Comparison of ENCODE assay signal across 30 cellular contexts in genomic region chr5:169707714-169708113, GRCh38.
DNase-seq lines count a peak whose midpoint lies in the region; ATAC-seq and TF ChIP-seq lines count a peak whose summit lies in the region.
"Had no signal": no experiment of that assay in that cellular context is flagged by ENCODE, and none has a peak within 500 bp of the region (broad histone marks: within the 10 kb centered on the region; RNA-seq: fewer than 3 reads in every experiment).

No MANE protein-coding gene starts in this region.

- no peak for DNase-seq in activated T-cell treated with anti-CD3 and anti-CD28 coated beads, Interleukin-2, amount 50 U/mL, for 72 hours
- DNase-seq in activated T-cell treated with anti-CD3 and anti-CD28 coated beads, Interleukin-2, amount 50 U/mL, for 1 hour: no peak
- DNase-seq in fibroblast of lung (ENCODE audit: low read depth in 2 of 2) (peak in 1 of 2 donors; percentile 33), retinal pigment epithelial cell (ENCODE audit: low read depth) (peak; percentile 57), esophagus squamous epithelium (lab: John Stamatoyannopoulos, UW) (no peak), GM23338 (ENCODE audit: low spot score) (no peak), putamen (ENCODE audit: low spot score) (no peak)
- DNase-seq: activated T-cell treated with anti-CD3 and anti-CD28 coated beads, Interleukin-2, amount 50 U/mL, for 4 hours; aorta; central memory CD4-positive, alpha-beta T cell; COR-L47; DMS53; endodermal cell; gastrocnemius medialis; KBM-7; NCI-H1436; NCI-H748 treated with DMSO at 0.1 percent for 48 hours; pancreas; right lobe of liver; SJCRH30; stimulated activated CD4-positive, alpha-beta T cell treated with anti-CD3 and anti-CD28 coated beads, Interleukin-4, amount 100 ng/mL, for 24 hours; upper lobe of right lung had no signal

- H2AFZ ChIP-seq in fibroblast of lung (ENCODE audit: low read length) (no peak overlapping the region), GM23338 (no peak overlapping the region)

- H3K79me2 ChIP-seq in fibroblast of lung (ENCODE audit: control insufficient read depth, insufficient read depth, low read length) (no peaks in the 10 kb centered on the region), GM23338 (replicated peaks; ENCODE audit: insufficient read depth) (no peaks in the 10 kb centered on the region)

- H3K9me3 ChIP-seq in fibroblast of lung (ENCODE audit: control insufficient read depth, insufficient read depth, low read depth, low read length) (no peaks in the 10 kb centered on the region), esophagus squamous epithelium (no peaks in the 10 kb centered on the region)
- H3K9me3 ChIP-seq: BLaER1, gastrocnemius medialis, pancreas, right lobe of liver, SJCRH30, upper lobe of right lung had no signal

- H3K9ac ChIP-seq in fibroblast of lung (ENCODE audit: insufficient read depth, low read length): no peak overlapping the region
- H3K9ac ChIP-seq: BLaER1 had no signal

- H3K36me3 Mint-ChIP-seq in activated T-cell treated with anti-CD3 and anti-CD28 coated beads, Interleukin-2, amount 50 U/mL, for 72 hours (ENCODE audit: insufficient read depth in 2 of 2): peaks cover 16 to 41% of the 10 kb centered on the region in 2 donors
- H3K36me3 Mint-ChIP-seq in IgD-negative memory B cell: peaks cover 11% of the 10 kb centered on the region
- H3K36me3 Mint-ChIP-seq in GM23338 (ENCODE audit: low read depth): no peaks in the 10 kb centered on the region

- no peak for TF ChIP-seq CTCF in fibroblast of lung (conservative IDR thresholded peaks at IDR 0.05 in 1 of 2, IDR thresholded peaks at IDR 0.05 in 1 of 2; ENCODE audit: low read depth in 1 of 2, low read length in 2 of 2)
- no peak for TF ChIP-seq CTCF in retinal pigment epithelial cell (conservative IDR thresholded peaks at IDR 0.05; ENCODE audit: low read depth, low read length)
- TF ChIP-seq CTCF in esophagus squamous epithelium (IDR thresholded peaks at IDR 0.05): no peak
- no peak for TF ChIP-seq CTCF in GM23338 (conservative IDR thresholded peaks at IDR 0.05; ENCODE audit: low read depth in 2 of 2)

- H3K4me2 ChIP-seq in fibroblast of lung (ENCODE audit: extremely low read depth, insufficient read depth, low read length): no peak overlapping the region
- no peak overlapping the region for H3K4me2 ChIP-seq in GM23338
- H3K4me2 ChIP-seq: BLaER1 had no signal

- H3K4me3 ChIP-seq in fibroblast of lung (replicated peaks in 1 of 4; ENCODE audit: control extremely low read depth in 1 of 4, insufficient read depth in 1 of 4, low read depth in 3 of 4, low read length in 4 of 4) (no peak overlapping the region), retinal pigment epithelial cell (ENCODE audit: low read length) (no peak overlapping the region), esophagus squamous epithelium (no peak overlapping the region), GM23338 (no peak overlapping the region)
- H3K4me3 ChIP-seq: BLaER1, gastrocnemius medialis, pancreas, right lobe of liver, SJCRH30, upper lobe of right lung had no signal

- no peaks in the 10 kb centered on the region for H3K36me3 ChIP-seq in fibroblast of lung (ENCODE audit: control insufficient read depth, insufficient read depth, low read length)
- H3K36me3 ChIP-seq in esophagus squamous epithelium: no peaks in the 10 kb centered on the region
- H3K36me3 ChIP-seq in GM23338 (ENCODE audit: insufficient read depth): 0 out of 2 replicates have a peak, but pooled peaks cover under 1% of the 10 kb centered on the region
- H3K36me3 ChIP-seq: gastrocnemius medialis, pancreas, right lobe of liver, SJCRH30 had no signal

- H3K27ac Mint-ChIP-seq in activated T-cell treated with anti-CD3 and anti-CD28 coated beads, Interleukin-2, amount 50 U/mL, for 72 hours: peak overlapping the region; percentile 51
- H3K27ac Mint-ChIP-seq in IgD-negative memory B cell (peak overlapping the region in 2 of 3 donors; percentile 29 to 41), GM23338 (no peak overlapping the region)
- H3K27ac Mint-ChIP-seq: activated naive CD8-positive, alpha-beta T cell; endodermal cell; stimulated activated memory B cell treated with anti-CD40 and anti-IgM and Interleukin-4, amounts not matched to agents 10 μg/mL and 1 μg/mL and 100 μg/mL, for 72 hours; T-helper 1 cell treated with Interleukin-12 subunit alpha and Interleukin-12 subunit beta and Interleukin-4 antibody, amounts not matched to agents 30 μg/mL and 1 μg/mL, for 36 hours had no signal

- H3K4me1 ChIP-seq in fibroblast of lung (ENCODE audit: control insufficient read depth, extremely low read depth, insufficient read depth, low read length): peaks cover 19% of the 10 kb centered on the region
- no peaks in the 10 kb centered on the region for H3K4me1 ChIP-seq in esophagus squamous epithelium
- H3K4me1 ChIP-seq in GM23338 (ENCODE audit: insufficient read depth): no peaks in the 10 kb centered on the region
- H3K4me1 ChIP-seq: gastrocnemius medialis, pancreas, right lobe of liver, upper lobe of right lung had no signal

- no peak for TF ChIP-seq POLR2A in esophagus squamous epithelium (IDR thresholded peaks at IDR 0.05)

- H3K27ac ChIP-seq in fibroblast of lung (ENCODE audit: insufficient read depth, low read length) (peak overlapping the region; percentile 48), esophagus squamous epithelium (no peak overlapping the region), GM23338 (ENCODE audit: low read depth) (no peak overlapping the region)
- H3K27ac ChIP-seq: BLaER1, gastrocnemius medialis, pancreas, right lobe of liver, SJCRH30, upper lobe of right lung had no signal

- H3K4me1 Mint-ChIP-seq in activated T-cell treated with anti-CD3 and anti-CD28 coated beads, Interleukin-2, amount 50 U/mL, for 72 hours (ENCODE audit: low read depth): peaks cover 49% of the 10 kb centered on the region
- H3K4me1 Mint-ChIP-seq in IgD-negative memory B cell (peaks cover 28 to 31% (median 29%) of the 10 kb centered on the region in 3 donors), GM23338 (peaks cover 10% of the 10 kb centered on the region)

- H3K27me3 Mint-ChIP-seq in activated T-cell treated with anti-CD3 and anti-CD28 coated beads, Interleukin-2, amount 50 U/mL, for 72 hours (ENCODE audit: low read depth): no peaks in the 10 kb centered on the region
- H3K27me3 Mint-ChIP-seq in IgD-negative memory B cell (no peaks in the 10 kb centered on the region), GM23338 (ENCODE audit: insufficient read depth, low read depth, poor library complexity) (peaks cover 5% of the 10 kb centered on the region)
- H3K27me3 Mint-ChIP-seq: activated naive CD8-positive, alpha-beta T cell; natural killer cell treated with Interleukin-12 subunit alpha and Interleukin-12 subunit beta and Interleukin-15 and Interleukin-18, amount 100 ng/mL, for 72 hours; stimulated activated memory B cell treated with anti-CD40 and anti-IgM and Interleukin-4, amounts not matched to agents 10 μg/mL and 1 μg/mL and 100 μg/mL, for 72 hours had no signal

- no peaks in the 10 kb centered on the region for H3F3A ChIP-seq in GM23338 (replicated peaks; ENCODE audit: low read depth)

- H4K20me1 ChIP-seq in fibroblast of lung (ENCODE audit: control insufficient read depth, extremely low read depth, insufficient read depth, low read length) (no peaks in the 10 kb centered on the region), GM23338 (replicated peaks; ENCODE audit: insufficient read depth) (no peaks in the 10 kb centered on the region)
- H4K20me1 ChIP-seq: BLaER1 had no signal

- WGBS in esophagus squamous epithelium, 2 donors: 83 to 90% methylated on average over 1 to 4 of the region's 4 CpGs

- no peaks in the 10 kb centered on the region for H3K9me3 Mint-ChIP-seq in activated T-cell treated with anti-CD3 and anti-CD28 coated beads, Interleukin-2, amount 50 U/mL, for 72 hours
- H3K9me3 Mint-ChIP-seq in IgD-negative memory B cell: no peaks in the 10 kb centered on the region
- H3K9me3 Mint-ChIP-seq in GM23338: no peaks in the 10 kb centered on the region
- H3K9me3 Mint-ChIP-seq: activated T-cell treated with anti-CD3 and anti-CD28 coated beads, Interleukin-2, amount 50 U/mL, for 4 hours; endodermal cell; natural killer cell treated with Interleukin-12 subunit alpha and Interleukin-12 subunit beta and Interleukin-15 and Interleukin-18, amount 100 ng/mL, for 72 hours; stimulated activated memory B cell treated with anti-CD40 and anti-IgM and Interleukin-4, amounts not matched to agents 10 μg/mL and 1 μg/mL and 100 μg/mL, for 72 hours; T-helper 1 cell treated with Interleukin-12 subunit alpha and Interleukin-12 subunit beta and Interleukin-4 antibody, amounts not matched to agents 30 μg/mL and 1 μg/mL, for 36 hours had no signal

- no peak for ATAC-seq in activated T-cell treated with anti-CD3 and anti-CD28 coated beads, Interleukin-2, amount 50 U/mL, for 72 hours (replicated peaks in 1 of 2)
- no peak for ATAC-seq in GM23338
- ATAC-seq: activated CD4-positive, CD25-positive, alpha-beta regulatory T cell treated with anti-CD3 and anti-CD28 coated beads, Interleukin-2, amount 50 U/mL, for 24 hours; activated T-cell treated with anti-CD3 and anti-CD28 coated beads, Interleukin-2, amount 50 U/mL, for 4 hours; esophagus mucosa; gastrocnemius medialis; natural killer cell treated with Interleukin-12 subunit alpha and Interleukin-12 subunit beta and Interleukin-15 and Interleukin-18, amount 100 ng/mL, for 72 hours; pancreas; right lobe of liver; stimulated activated memory B cell treated with anti-CD40 and anti-IgM and Interleukin-4, amounts not matched to agents 10 μg/mL and 1 μg/mL and 100 μg/mL, for 72 hours; upper lobe of right lung had no signal

- intact Hi-C loops in esophagus squamous epithelium (cut with DNase I): loop anchor here (10.0 kb wide), 1 partner anchor 277 kb away; the partner anchor contains the start of gene INSYN2B

- H3K4me3 Mint-ChIP-seq in activated T-cell treated with anti-CD3 and anti-CD28 coated beads, Interleukin-2, amount 50 U/mL, for 72 hours: no peak overlapping the region
- H3K4me3 Mint-ChIP-seq in IgD-negative memory B cell (peak overlapping the region in 1 of 4 donors; percentile 51), GM23338 (no peak overlapping the region)
- H3K4me3 Mint-ChIP-seq: activated naive CD8-positive, alpha-beta T cell; activated T-cell treated with anti-CD3 and anti-CD28 coated beads, Interleukin-2, amount 50 U/mL, for 4 hours; endodermal cell; natural killer cell treated with Interleukin-12 subunit alpha and Interleukin-12 subunit beta and Interleukin-15 and Interleukin-18, amount 100 ng/mL, for 72 hours; stimulated activated memory B cell treated with anti-CD40 and anti-IgM and Interleukin-4, amounts not matched to agents 10 μg/mL and 1 μg/mL and 100 μg/mL, for 72 hours; T-helper 1 cell treated with Interleukin-12 subunit alpha and Interleukin-12 subunit beta and Interleukin-4 antibody, amounts not matched to agents 30 μg/mL and 1 μg/mL, for 36 hours had no signal

- H3K27me3 ChIP-seq in fibroblast of lung (ENCODE audit: control insufficient read depth, insufficient read depth, low read length) (no peaks in the 10 kb centered on the region), esophagus squamous epithelium (no peaks in the 10 kb centered on the region), GM23338 (ENCODE audit: insufficient read depth) (no peaks in the 10 kb centered on the region)
- H3K27me3 ChIP-seq: BLaER1, gastrocnemius medialis, pancreas, right lobe of liver, SJCRH30, upper lobe of right lung had no signal

- peaks cover 7% of the 10 kb centered on the region; the same call in 1 of the 2 replicates for H3K9me2 ChIP-seq in GM23338 (ENCODE audit: insufficient read depth)

TF ChIP-seq in GM23338, 12 proteins besides CTCF, POLR2A, EP300 and RAD21 (continues in another document):
- no peak for TF ChIP-seq POLR2AphosphoS5 (IDR thresholded peaks at IDR 0.05; ENCODE audit: low read depth)
